Comparison of ENCODE assay signal across 1 cellular context in genomic region chr6:27280064-27280539, GRCh38.
TF ChIP-seq lines count a peak whose summit lies in the region.

No MANE protein-coding gene starts in this region.

TF ChIP-seq in HepG2, 621 proteins besides CTCF, POLR2A, EP300 and RAD21 (continued from another document and continues in another):
- TF ChIP-seq CREB3 (CRISPR knock-in tag; IDR thresholded peaks at IDR 0.05) (no peak), ZNF549 (CRISPR knock-in tag; IDR thresholded peaks at IDR 0.05) (no peak), SNAI1 (CRISPR knock-in tag; IDR thresholded peaks at IDR 0.05; ENCODE audit: borderline replicate concordance) (0 out of 2 replicates have a peak, but pooled peaks have one; percentile 21), BHLHE40 (IDR thresholded peaks at IDR 0.05; ENCODE audit: low read length) (peak; percentile 68), ZNF24 (IDR thresholded peaks at IDR 0.05) (peak; percentile 97), TCF7L2 (IDR thresholded peaks at IDR 0.05; ENCODE audit: low read depth, low read length) (no peak), ZNF414 (CRISPR knock-in tag; IDR thresholded peaks at IDR 0.05) (no peak), ATF7 (IDR thresholded peaks at IDR 0.05) (no peak), ATF7 (CRISPR knock-in tag; IDR thresholded peaks at IDR 0.05) (no peak), JDP2 (CRISPR knock-in tag; IDR thresholded peaks at IDR 0.05; ENCODE audit: borderline replicate concordance) (no peak), ZNF318 (CRISPR knock-in tag; IDR thresholded peaks at IDR 0.05) (no peak), FOXK1 (CRISPR knock-in tag; IDR thresholded peaks at IDR 0.05; ENCODE audit: borderline replicate concordance, low read depth) (0 out of 2 replicates have a peak, but pooled peaks have one; percentile 12), ZNF280B (CRISPR knock-in tag; IDR thresholded peaks at IDR 0.05; ENCODE audit: borderline replicate concordance) (no peak), GATAD1 (CRISPR knock-in tag; IDR thresholded peaks at IDR 0.05) (peak; percentile 51; the same call in 1 of the 2 replicates), HNF1A (IDR thresholded peaks at IDR 0.05; ENCODE audit: low read depth) (no peak), HNF1A (CRISPR knock-in tag; IDR thresholded peaks at IDR 0.05; ENCODE audit: borderline replicate concordance) (no peak), ZFX (CRISPR knock-in tag; IDR thresholded peaks at IDR 0.05; ENCODE audit: low read depth) (0 out of 2 replicates have a peak, but pooled peaks have one; percentile 15), ZNF207 (IDR thresholded peaks at IDR 0.05; ENCODE audit: borderline replicate concordance) (no peak), CSRNP2 (CRISPR knock-in tag; conservative IDR thresholded peaks at IDR 0.05; ENCODE audit: low read depth) (no peak), ZFY (CRISPR knock-in tag; IDR thresholded peaks at IDR 0.05) (0 out of 2 replicates have a peak, but pooled peaks have one; percentile 21), PBX2 (CRISPR knock-in tag; IDR thresholded peaks at IDR 0.05) (no peak), JUND (CRISPR knock-in tag; IDR thresholded peaks at IDR 0.05) (no peak), ZNF646 (CRISPR knock-in tag; IDR thresholded peaks at IDR 0.05) (no peak), ZNF746 (CRISPR knock-in tag; IDR thresholded peaks at IDR 0.05) (no peak), ZNF331 (CRISPR knock-in tag; IDR thresholded peaks at IDR 0.05) (peak; percentile 56; the same call in 1 of the 2 replicates), ZNF670 (CRISPR knock-in tag; IDR thresholded peaks at IDR 0.05; ENCODE audit: borderline replicate concordance) (0 out of 2 replicates have a peak, but pooled peaks have one; percentile 38), KLF16 (CRISPR knock-in tag; IDR thresholded peaks at IDR 0.05) (peak in 1 of 2 experiments; percentile 86; a peak in 2 of 4 replicates), PHF20 (CRISPR knock-in tag; IDR thresholded peaks at IDR 0.05) (no peak), ASH2L (IDR thresholded peaks at IDR 0.05; ENCODE audit: insufficient read length, low read depth, low read length) (peak; percentile 63), ZNF629 (CRISPR knock-in tag; conservative IDR thresholded peaks at IDR 0.05) (peak; percentile 50), MEIS2 (CRISPR knock-in tag; IDR thresholded peaks at IDR 0.05) (no peak)
